In the genomic region with DNA sequence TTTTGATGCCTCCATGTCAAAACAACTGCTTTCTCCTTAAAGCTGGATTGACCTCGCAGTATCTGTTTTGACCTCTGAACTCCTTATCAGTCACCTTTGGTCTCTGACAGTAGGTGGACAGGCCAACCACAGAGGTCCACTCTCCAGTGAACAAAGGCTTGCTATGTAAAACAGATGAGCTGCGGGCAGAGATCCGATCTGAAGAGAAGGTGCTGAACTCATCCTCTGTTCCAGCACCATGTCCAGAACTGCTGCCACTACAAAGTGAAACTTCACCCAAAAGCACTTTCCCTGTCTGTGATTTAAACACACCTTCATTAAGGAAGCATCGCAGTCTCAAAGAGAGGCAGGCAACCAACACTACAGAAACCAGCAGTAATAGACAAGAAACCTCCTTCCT, we compare ENCODE assay signal across 12 cellular contexts.
A peak's percentile ranks its signal among the peaks of the same experiment; 100 is the strongest.
DNase-seq lines count a peak whose midpoint lies in the region; ATAC-seq and TF ChIP-seq lines count a peak whose summit lies in the region.
"Had no signal": no experiment of that assay in that cellular context is flagged by ENCODE, and none has a peak within 500 bp of the region (broad histone marks: within the 10 kb centered on the region; RNA-seq: fewer than 3 reads in every experiment).

No MANE protein-coding gene starts in this region.

- no peaks in the 10 kb centered on the region; the same call in 1 of the 2 replicates for H3K27me3 Mint-ChIP-seq in H9 (ENCODE audit: low read depth)
- H3K27me3 Mint-ChIP-seq: activated CD4-positive, alpha-beta T cell treated with anti-CD3 and anti-CD28 coated beads, Interleukin-2, amount 10 ng/mL, durations not matched to agents 7 days and 5 days had no signal

- no peak overlapping the region for H3K9ac ChIP-seq in muscle layer of colon (ENCODE audit: low read length)
- H3K9ac ChIP-seq in H9 (ENCODE audit: extremely low read depth, insufficient read length, low read length), result no peak overlapping the region

- H3K4me1 ChIP-seq in cardiac muscle cell (ENCODE audit: low read depth), result peaks cover 33% of the 10 kb centered on the region
- peaks cover 32% of the 10 kb centered on the region for H3K4me1 ChIP-seq in ectodermal cell (ENCODE audit: control insufficient read depth, insufficient read depth, low read length)
- peaks cover 28% of the 10 kb centered on the region for H3K4me1 ChIP-seq in muscle layer of colon (ENCODE audit: insufficient read depth, low read length)
- H3K4me1 ChIP-seq in H9 (ENCODE audit: insufficient read depth, low read length), result no peaks in the 10 kb centered on the region

- H2BK20ac ChIP-seq in H9 (ENCODE audit: low read depth, low read length, poor library complexity, severe bottlenecking), result no peak overlapping the region

- 32 to 33% methylated on average over 4 of the region's 4 CpGs for WGBS in ectodermal cell, 2 experiments
- no CpG with 5 or more reads among the region's 4 CpGs for WGBS in H9 (ENCODE audit: extremely low coverage, insufficient read length, low lambda C conversion rate)

- H3K9me3 Mint-ChIP-seq in H9, result no peaks in the 10 kb centered on the region
- H3K9me3 Mint-ChIP-seq: activated CD4-positive, alpha-beta T cell treated with anti-CD3 and anti-CD28 coated beads, Interleukin-2, amount 10 ng/mL, durations not matched to agents 7 days and 5 days had no signal

- no peaks in the 10 kb centered on the region for H3K79me1 ChIP-seq in H9 (ENCODE audit: insufficient read depth, low read depth, low read length, poor library complexity, severe bottlenecking)

- H3K23me2 ChIP-seq in H9 (ENCODE audit: insufficient read length, low read depth, low read length, poor library complexity, severe bottlenecking), result no peaks in the 10 kb centered on the region

- peaks cover 14 to 17% of the 10 kb centered on the region in 2 experiments for H3K4me1 Mint-ChIP-seq in H9

- no peak overlapping the region for H3T11ph ChIP-seq in H9 (ENCODE audit: low read length)

- H3K18ac ChIP-seq in H9 (ENCODE audit: insufficient read length, low read depth, low read length), result no peak overlapping the region

- H2BK120ac ChIP-seq in H9 (ENCODE audit: low read depth, low read length, poor library complexity, severe bottlenecking), result no peak overlapping the region

- no peak for ATAC-seq in GM18858 (IDR thresholded peaks at IDR 0.05; ENCODE audit: unreplicated experiment)
- ATAC-seq: PC-3 had no signal

- H3K23ac ChIP-seq in H9 (ENCODE audit: insufficient read length, low read depth, low read length), result no peak overlapping the region

- no peak overlapping the region for H3K4me3 Mint-ChIP-seq in H9
- H3K4me3 Mint-ChIP-seq: activated CD4-positive, alpha-beta T cell treated with anti-CD3 and anti-CD28 coated beads, Interleukin-2, amount 10 ng/mL, durations not matched to agents 7 days and 5 days had no signal

- H3K9me3 ChIP-seq in cardiac muscle cell (ENCODE audit: low read depth) (no peaks in the 10 kb centered on the region), ectodermal cell (ENCODE audit: control insufficient read depth, low read length) (no peaks in the 10 kb centered on the region), muscle layer of colon (ENCODE audit: low read length) (no peaks in the 10 kb centered on the region), H9 (ENCODE audit: control insufficient read depth, low read depth, low read length) (no peaks in the 10 kb centered on the region)

- peak overlapping the region; percentile 63 for H3K27ac ChIP-seq in cardiac muscle cell
- H3K27ac ChIP-seq in ectodermal cell (ENCODE audit: insufficient read depth, low read depth, low read length, poor library complexity, severe bottlenecking), result peak overlapping the region; percentile 54
- H3K27ac ChIP-seq in muscle layer of colon (ENCODE audit: low read depth, low read length), result peak overlapping the region; percentile 63
- no peak overlapping the region for H3K27ac ChIP-seq in H9 (ENCODE audit: insufficient read length, low read depth, low read length)

- H3K14ac ChIP-seq in H9 (ENCODE audit: insufficient read depth, low read length), result no peak overlapping the region

- H3K36me3 ChIP-seq in cardiac muscle cell (no peaks in the 10 kb centered on the region), ectodermal cell (ENCODE audit: control insufficient read depth, insufficient read depth, low read length) (no peaks in the 10 kb centered on the region), muscle layer of colon (ENCODE audit: insufficient read depth, low read length) (no peaks in the 10 kb centered on the region)

- H2AFZ ChIP-seq in H9 (ENCODE audit: low read length), result no peak overlapping the region

- H2BK12ac ChIP-seq in H9 (ENCODE audit: insufficient read length, low read depth, low read length), result no peak overlapping the region

- H3K36me3 Mint-ChIP-seq in H9 (ENCODE audit: insufficient read depth in 1 of 3, low read depth in 3 of 3), result no peaks in the 10 kb centered on the region

- H3K4me3 ChIP-seq in cardiac muscle cell, result no peak overlapping the region
- H3K4me3 ChIP-seq in ectodermal cell (ENCODE audit: insufficient read depth, low read depth, low read length), result no peak overlapping the region
- no peak overlapping the region for H3K4me3 ChIP-seq in muscle layer of colon (ENCODE audit: low read depth in 1 of 2, low read length in 2 of 2)
- H3K4me3 ChIP-seq: smooth muscle cell had no signal

- H4K5ac ChIP-seq in H9 (ENCODE audit: insufficient read length, low read depth, low read length), result no peak overlapping the region

- TF ChIP-seq CTCF in cardiac muscle cell (IDR thresholded peaks at IDR 0.05; ENCODE audit: low read depth, low read length) (no peak), H9 (conservative IDR thresholded peaks at IDR 0.05) (no peak)

- DNase-seq in cardiac muscle cell (ENCODE audit: low read depth in 1 of 2, low spot score in 1 of 2) (no peak), cardiac septum (ENCODE audit: low spot score) (no peak), H9 (no peak), NCI-H446 (lab: John Stamatoyannopoulos, UW) (no peak), cortex of kidney (lab: John Stamatoyannopoulos, UW) (no peak)
- DNase-seq: activated CD4-positive, alpha-beta T cell treated with anti-CD3 and anti-CD28 coated beads, Interleukin-2, amount 10 ng/mL, durations not matched to agents 7 days and 5 days; cerebellar nuclear complex; PC-3 had no signal

- H3K27me3 ChIP-seq in cardiac muscle cell (no peaks in the 10 kb centered on the region), ectodermal cell (ENCODE audit: control insufficient read depth, insufficient read depth, low read length, poor library complexity, severe bottlenecking) (no peaks in the 10 kb centered on the region), muscle layer of colon (ENCODE audit: control insufficient read depth in 1 of 2, insufficient read depth in 2 of 2, low read length in 2 of 2) (no peaks in the 10 kb centered on the region), H9 (ENCODE audit: insufficient read depth, low read length) (no peaks in the 10 kb centered on the region)

- no peak overlapping the region for H3K4me2 ChIP-seq in H9 (ENCODE audit: insufficient read depth, insufficient read length, low read length)
- H3K4me2 ChIP-seq: smooth muscle cell had no signal

- no peaks in the 10 kb centered on the region for H3K79me2 ChIP-seq in H9 (ENCODE audit: insufficient read depth, low read length)

- no peaks in the 10 kb centered on the region for H4K20me1 ChIP-seq in H9 (ENCODE audit: control insufficient read depth, insufficient read depth, insufficient read length)

- H4K91ac ChIP-seq in H9 (ENCODE audit: insufficient read length, low read depth, low read length), result no peak overlapping the region

- H3K56ac ChIP-seq in H9 (ENCODE audit: insufficient read length, low read depth, low read length), result no peak overlapping the region

- H2AK5ac ChIP-seq in H9 (ENCODE audit: insufficient read length, low read length), result no peak overlapping the region

- H4K8ac ChIP-seq in H9 (replicated peaks; ENCODE audit: insufficient read length, low read depth, low read length), result no peak overlapping the region

- no peak overlapping the region for H2BK15ac ChIP-seq in H9 (ENCODE audit: low read depth, low read length)

- no peak overlapping the region for H3K4ac ChIP-seq in H9 (ENCODE audit: low read depth, low read length)

- intact Hi-C loops in cardiac septum (cut with DNase I), result no loop called here

- H3K27ac Mint-ChIP-seq in H9, result peak overlapping the region in 1 of 3 experiments; percentile 55; a peak in 1 of 7 replicates
- H3K27ac Mint-ChIP-seq: activated CD4-positive, alpha-beta T cell treated with anti-CD3 and anti-CD28 coated beads, Interleukin-2, amount 10 ng/mL, durations not matched to agents 7 days and 5 days had no signal

- H2BK5ac ChIP-seq in H9 (ENCODE audit: insufficient read length, low read length), result no peak overlapping the region
